26 cellular contexts compared by ENCODE assay signal in genomic region chr6:108637963-108638362, GRCh38.
"Had no signal": no experiment of that assay in that cellular context is flagged by ENCODE, and none has a peak within 500 bp of the region (broad histone marks: within the 10 kb centered on the region; RNA-seq: fewer than 3 reads in every experiment).

No MANE protein-coding gene starts in this region.

- H3K36me3 Mint-ChIP-seq: activated naive CD8-positive, alpha-beta T cell treated with anti-CD3 and anti-CD28 coated beads for 36 hours; natural killer cell treated with Interleukin-12 subunit alpha and Interleukin-12 subunit beta and Interleukin-15 and Interleukin-18, amount 100 ng/mL, for 72 hours had no signal

- ATAC-seq: body of pancreas; left lung; lower lobe of right lung; mucosa of descending colon; natural killer cell treated with Interleukin-12 subunit alpha and Interleukin-12 subunit beta and Interleukin-15 and Interleukin-18, amount 100 ng/mL, for 72 hours had no signal

- H3K27ac ChIP-seq: adrenal gland, body of pancreas, colonic mucosa, epithelial cell of prostate, esophagus squamous epithelium, left lung, lower lobe of right lung, sigmoid colon, thoracic aorta had no signal

- H3K4me3 Mint-ChIP-seq: activated naive CD8-positive, alpha-beta T cell treated with anti-CD3 and anti-CD28 coated beads for 36 hours; natural killer cell treated with Interleukin-12 subunit alpha and Interleukin-12 subunit beta and Interleukin-15 and Interleukin-18, amount 100 ng/mL, for 72 hours had no signal

- H3K27me3 ChIP-seq: adrenal gland, body of pancreas, colonic mucosa, esophagus squamous epithelium, left lung, sigmoid colon had no signal

- DNase-seq: activated CD4-positive, alpha-beta T cell treated with anti-CD3 and anti-CD28 coated beads for 4 hours; activated CD4-positive, alpha-beta T cell treated with anti-CD3 and anti-CD28 coated beads, Interleukin-2, amount 50 U/mL, for 4 hours; activated CD4-positive, CD25-positive, alpha-beta regulatory T cell; activated CD8-positive, alpha-beta memory T cell treated with anti-CD3 and anti-CD28 coated beads for 24 hours; activated naive CD4-positive, alpha-beta T cell treated with Interleukin-2 at 50 U/mL for 16 hours; activated naive CD8-positive, alpha-beta T cell treated with anti-CD3 and anti-CD28 coated beads for 36 hours; adrenal gland; aorta; body of pancreas; cerebellar nuclear complex; colonic mucosa; effector CD8-positive, alpha-beta T cell; esophagus squamous epithelium; foreskin melanocyte; left lung; lower lobe of right lung; mucosa of descending colon; sigmoid colon; small intestine; stimulated activated CD4-positive, alpha-beta T cell treated with anti-CD3 and anti-CD28 coated beads, Interleukin-4, amount 100 ng/mL, for 4 hours; stimulated activated CD8-positive, alpha-beta memory T cell treated with anti-CD3 and anti-CD28 coated beads, Interleukin-4, amount 100 ng/mL, for 48 hours; stimulated activated naive CD4-positive, alpha-beta T cell treated with Interleukin-2 at 50 U/mL for 16 hours; trophoblast cell had no signal

- H3K4me3 ChIP-seq: adrenal gland, body of pancreas, colonic mucosa, esophagus squamous epithelium, left lung, lower lobe of right lung, mucosa of descending colon, sigmoid colon, thoracic aorta had no signal

- H3K9me3 ChIP-seq: adrenal gland, body of pancreas, colonic mucosa, esophagus squamous epithelium, left lung, lower lobe of right lung, mucosa of descending colon, sigmoid colon, thoracic aorta had no signal

- H3K27ac Mint-ChIP-seq: activated naive CD8-positive, alpha-beta T cell treated with anti-CD3 and anti-CD28 coated beads for 36 hours had no signal

- H3K4me1 ChIP-seq: colonic mucosa had no signal

- H3K27me3 Mint-ChIP-seq: activated naive CD8-positive, alpha-beta T cell treated with anti-CD3 and anti-CD28 coated beads for 36 hours; natural killer cell treated with Interleukin-12 subunit alpha and Interleukin-12 subunit beta and Interleukin-15 and Interleukin-18, amount 100 ng/mL, for 72 hours had no signal

- H3K36me3 ChIP-seq: adrenal gland, colonic mucosa, left lung, lower lobe of right lung, sigmoid colon, thoracic aorta had no signal

- H3K9me3 Mint-ChIP-seq: activated naive CD8-positive, alpha-beta T cell treated with anti-CD3 and anti-CD28 coated beads for 36 hours; natural killer cell treated with Interleukin-12 subunit alpha and Interleukin-12 subunit beta and Interleukin-15 and Interleukin-18, amount 100 ng/mL, for 72 hours had no signal
